ENCODE assay signal across 17 cellular contexts in the genomic region with DNA sequence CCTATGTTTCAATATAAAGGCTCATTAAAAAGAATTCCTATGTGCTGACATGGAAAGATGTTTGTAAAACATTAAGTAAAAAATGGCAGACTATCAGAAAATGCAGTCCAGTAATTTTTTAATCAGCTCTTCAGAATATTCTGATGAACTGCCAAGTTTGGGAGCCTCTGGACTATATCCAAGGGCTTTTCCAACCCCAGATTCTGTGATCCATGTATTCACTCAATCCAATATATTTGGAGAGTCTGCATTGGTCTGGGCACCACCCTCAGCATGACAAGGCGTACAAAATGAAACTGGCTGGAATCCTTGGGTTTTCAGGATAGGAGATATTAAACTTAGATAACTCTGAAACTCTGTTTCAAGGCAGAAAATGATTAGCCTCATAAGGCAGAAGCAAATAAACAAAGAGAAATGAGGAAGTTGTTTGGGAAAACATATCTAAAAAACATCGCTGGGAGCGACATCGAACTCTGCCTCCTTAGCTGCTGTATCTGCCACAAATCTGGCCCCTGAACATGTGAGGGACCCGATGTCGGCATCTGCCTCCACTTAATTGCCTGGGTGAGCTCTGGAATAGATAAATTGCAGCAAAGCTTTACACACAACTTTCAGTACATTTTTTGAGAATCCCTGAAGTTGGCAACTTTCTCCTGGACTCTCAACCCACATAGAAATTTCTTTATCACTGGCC. TPM values are rescaled to one million over a fixed set of nuclear protein-coding genes. Genes with fewer than 3 reads are reported as not detected.
DNase-seq lines count a peak whose midpoint lies in the region; ATAC-seq and TF ChIP-seq lines count a peak whose summit lies in the region.
"Had no signal": no experiment of that assay in that cellular context is flagged by ENCODE, and none has a peak within 500 bp of the region (broad histone marks: within the 10 kb centered on the region; RNA-seq: fewer than 3 reads in every experiment).

No MANE protein-coding gene starts in this region.

- H3K4me3 ChIP-seq in CD8-positive, alpha-beta memory T cell (ENCODE audit: low read length): no peak overlapping the region
- peak overlapping the region; percentile 20 to 32 for H3K4me3 ChIP-seq in Panc1 (ENCODE audit: low read depth in 2 of 2, low read length in 2 of 2)
- H3K4me3 ChIP-seq in parathyroid adenoma (ENCODE audit: low read depth, low read length): peak overlapping the region; percentile 45
- H3K4me3 ChIP-seq in esophagus squamous epithelium: peak overlapping the region in 2 of 4 donors; percentile 14 to 29
- H3K4me3 ChIP-seq: transverse colon had no signal

- H3K79me2 ChIP-seq in parathyroid adenoma: no peaks in the 10 kb centered on the region

- POLR2A ChIA-PET in CD8-positive, alpha-beta memory T cell (lab: Charles Lee): no interaction called here
- POLR2A ChIA-PET in Panc1 (lab: Charles Lee): interaction anchor here (0.6 kb wide), 1 partner anchor 35 kb away, joined by 4 read pairs; no protein-coding TSS in a partner anchor

- no peaks in the 10 kb centered on the region for H3K27me3 ChIP-seq in CD8-positive, alpha-beta memory T cell (ENCODE audit: insufficient read depth, low read length, poor library complexity, severe bottlenecking)
- H3K27me3 ChIP-seq in Panc1 (ENCODE audit: control insufficient read depth, insufficient read depth, low read length): no peaks in the 10 kb centered on the region
- H3K27me3 ChIP-seq in parathyroid adenoma (ENCODE audit: control insufficient read depth, insufficient read depth, low read length): no peaks in the 10 kb centered on the region
- H3K27me3 ChIP-seq in esophagus squamous epithelium: peaks cover 0 to 6% (median 0%) of the 10 kb centered on the region in 4 donors
- H3K27me3 ChIP-seq: transverse colon had no signal

- peak overlapping the region; percentile 80 for H2AFZ ChIP-seq in parathyroid adenoma

- no peak overlapping the region for H3K27ac Mint-ChIP-seq in CD8-positive, alpha-beta memory T cell
- no peak overlapping the region for H3K27ac Mint-ChIP-seq in stimulated activated effector memory CD8-positive, alpha-beta T cell treated with anti-CD3 and anti-CD28 coated beads, Interleukin-12 subunit alpha, Interleukin-12 subunit beta, amount 100 ng/mL, for 72 hours
- H3K27ac Mint-ChIP-seq: activated naive CD8-positive, alpha-beta T cell; CD4-positive, alpha-beta T cell; progenitor cell of endocrine pancreas had no signal

- no peaks in the 10 kb centered on the region for H3K36me3 Mint-ChIP-seq in CD8-positive, alpha-beta memory T cell
- no peaks in the 10 kb centered on the region for H3K36me3 Mint-ChIP-seq in stimulated activated effector memory CD8-positive, alpha-beta T cell treated with anti-CD3 and anti-CD28 coated beads, Interleukin-12 subunit alpha, Interleukin-12 subunit beta, amount 100 ng/mL, for 72 hours
- H3K36me3 Mint-ChIP-seq: activated naive CD8-positive, alpha-beta T cell had no signal

- no peaks in the 10 kb centered on the region for H3K36me3 ChIP-seq in CD8-positive, alpha-beta memory T cell (ENCODE audit: insufficient read depth, low read length)
- no peaks in the 10 kb centered on the region for H3K36me3 ChIP-seq in Panc1 (ENCODE audit: control insufficient read depth, insufficient read depth, low read length)
- H3K36me3 ChIP-seq in parathyroid adenoma (ENCODE audit: control insufficient read depth, insufficient read depth, low read length): no peaks in the 10 kb centered on the region
- H3K36me3 ChIP-seq in esophagus squamous epithelium: no peaks in the 10 kb centered on the region
- H3K36me3 ChIP-seq: transverse colon had no signal

- H3K4me3 Mint-ChIP-seq in CD8-positive, alpha-beta memory T cell: no peak overlapping the region
- no peak overlapping the region for H3K4me3 Mint-ChIP-seq in stimulated activated effector memory CD8-positive, alpha-beta T cell treated with anti-CD3 and anti-CD28 coated beads, Interleukin-12 subunit alpha, Interleukin-12 subunit beta, amount 100 ng/mL, for 72 hours
- H3K4me3 Mint-ChIP-seq: activated naive CD8-positive, alpha-beta T cell; CD4-positive, alpha-beta T cell had no signal

- CTCF ChIA-PET in CD8-positive, alpha-beta memory T cell (lab: Charles Lee): interaction anchor here (1.0 kb wide), 1 partner anchor 29 kb away, joined by 3 read pairs; no protein-coding TSS in a partner anchor
- CTCF ChIA-PET in Panc1 (lab: Charles Lee): no interaction called here

- intact Hi-C loops in Panc1 (cut with micrococcal nuclease; ENCODE audit: unreplicated experiment): no loop called here
- intact Hi-C loops in esophagus squamous epithelium (cut with DNase I): no loop called here

- H3K4me2 ChIP-seq in parathyroid adenoma (ENCODE audit: low read length): peak overlapping the region; percentile 68

- H3K27me3 Mint-ChIP-seq in CD8-positive, alpha-beta memory T cell: peaks cover 3 to 32% of the 10 kb centered on the region in 2 donors

- ATAC-seq in Panc1: peak; percentile 66
- ATAC-seq in stimulated activated effector memory CD8-positive, alpha-beta T cell treated with anti-CD3 and anti-CD28 coated beads, Interleukin-12 subunit alpha, Interleukin-12 subunit beta, amount 100 ng/mL, for 72 hours: no peak

- no peaks in the 10 kb centered on the region for H3K4me1 ChIP-seq in CD8-positive, alpha-beta memory T cell (ENCODE audit: insufficient read depth, low read length)
- H3K4me1 ChIP-seq in Panc1 (ENCODE audit: control insufficient read depth, insufficient read depth, low read length) (peaks cover 14% of the 10 kb centered on the region), parathyroid adenoma (peaks cover 17% of the 10 kb centered on the region), esophagus squamous epithelium (peaks cover 0 to 15% (median 0%) of the 10 kb centered on the region in 3 donors)

- H3K9me3 ChIP-seq in CD8-positive, alpha-beta memory T cell (ENCODE audit: low read length): no peaks in the 10 kb centered on the region
- no peaks in the 10 kb centered on the region for H3K9me3 ChIP-seq in Panc1 (ENCODE audit: control insufficient read depth, insufficient read depth, low read depth, low read length)
- no peaks in the 10 kb centered on the region for H3K9me3 ChIP-seq in parathyroid adenoma (ENCODE audit: control insufficient read depth, low read length)
- no peaks in the 10 kb centered on the region for H3K9me3 ChIP-seq in esophagus squamous epithelium
- H3K9me3 ChIP-seq: transverse colon had no signal

- no peaks in the 10 kb centered on the region for H3K4me1 Mint-ChIP-seq in CD8-positive, alpha-beta memory T cell
- no peaks in the 10 kb centered on the region for H3K4me1 Mint-ChIP-seq in stimulated activated effector memory CD8-positive, alpha-beta T cell treated with anti-CD3 and anti-CD28 coated beads, Interleukin-12 subunit alpha, Interleukin-12 subunit beta, amount 100 ng/mL, for 72 hours

- in situ Hi-C loops in Panc1 (cut with HindIII; ENCODE audit: low pct_unique_long_range_greater_than_20kb, low sequenced_read_pairs): no loop called here

- no peak for DNase-seq in CD8-positive, alpha-beta memory T cell
- DNase-seq in Panc1 (ENCODE audit: low read depth, low spot score) (no peak), erythroblast (lab: John Stamatoyannopoulos, UW) (peak; percentile 63 to 75), activated T-cell treated with anti-CD3 and anti-CD28 coated beads for 4 hours (no peak), esophagus squamous epithelium (lab: John Stamatoyannopoulos, UW) (no peak), NCI-H2171 (lab: John Stamatoyannopoulos, UW) (no peak)
- no peak for DNase-seq in stimulated activated effector memory CD8-positive, alpha-beta T cell treated with anti-CD3 and anti-CD28 coated beads, Interleukin-12 subunit alpha, Interleukin-12 subunit beta, amount 100 ng/mL, for 72 hours (ENCODE audit: low spot score in 2 of 2)
- DNase-seq: CD4-positive, alpha-beta T cell; central memory CD4-positive, alpha-beta T cell; EL; transverse colon had no signal

- TF ChIP-seq CTCF in Panc1 (IDR thresholded peaks at IDR 0.05): no peak
- no peak for TF ChIP-seq CTCF in parathyroid adenoma (IDR thresholded peaks at IDR 0.05)
- no peak for TF ChIP-seq CTCF in esophagus squamous epithelium (IDR thresholded peaks at IDR 0.05)

- no peak overlapping the region for H3K9ac ChIP-seq in parathyroid adenoma

- no peak for TF ChIP-seq POLR2A in erythroblast (IDR thresholded peaks at IDR 0.05; ENCODE audit: low read length)
- TF ChIP-seq POLR2A in esophagus squamous epithelium (IDR thresholded peaks at IDR 0.05): no peak

- BruUV-seq in Panc1 (replicated peaks; lab: Mats Ljungman, UMichigan): no TSS peak

- no peaks in the 10 kb centered on the region for H3K9me3 Mint-ChIP-seq in CD8-positive, alpha-beta memory T cell
- no peaks in the 10 kb centered on the region for H3K9me3 Mint-ChIP-seq in stimulated activated effector memory CD8-positive, alpha-beta T cell treated with anti-CD3 and anti-CD28 coated beads, Interleukin-12 subunit alpha, Interleukin-12 subunit beta, amount 100 ng/mL, for 72 hours
- H3K9me3 Mint-ChIP-seq: CD4-positive, alpha-beta T cell had no signal

- WGBS in esophagus squamous epithelium, 2 donors: 63 to 77% methylated on average over 6 of the region's 6 CpGs

- peak overlapping the region; percentile 31 for H3K27ac ChIP-seq in CD8-positive, alpha-beta memory T cell (ENCODE audit: low read depth, low read length)
- H3K27ac ChIP-seq in Panc1 (ENCODE audit: low read length): peak overlapping the region; percentile 91
- H3K27ac ChIP-seq in parathyroid adenoma: peak overlapping the region; percentile 87
- H3K27ac ChIP-seq in esophagus squamous epithelium: no peak overlapping the region

RNA-seq across cellular contexts. Expression of a gene that starts 14.4 kb away (rescaled TPM):
- total RNA-seq in CD8-positive, alpha-beta memory T cell: not detected
- not detected for polyA plus RNA-seq in CD8-positive, alpha-beta memory T cell
- total RNA-seq in Panc1 (2021; ENCODE audit: unreplicated experiment): 0.33 TPM
- 0.15 TPM for polyA plus RNA-seq in Panc1 (2012; ENCODE audit: insufficient read length)
- total RNA-seq in esophagus squamous epithelium: 1 to 10 TPM in 2 of 4 donors, under 1 TPM in 2; 0.04 to 3.8 (median 2.2) TPM
- total RNA-seq: CD4-positive, alpha-beta T cell; HT-29; mononuclear cell; OCI-LY7 had no signal

RNA-seq across cellular contexts. Expression of a gene that starts 30.4 kb away (rescaled TPM):
- total RNA-seq in CD8-positive, alpha-beta memory T cell: 10 to 100 TPM in 1 of 2 experiments, 1 to 10 TPM in 1; 9.7 to 10.2 TPM
- polyA plus RNA-seq in CD8-positive, alpha-beta memory T cell: 4.6 TPM
- total RNA-seq in Panc1 (2021; ENCODE audit: unreplicated experiment) (111 TPM), esophagus squamous epithelium (10 to 100 TPM in 3 of 4 donors, 1 to 10 TPM in 1; 6.3 to 46.3 (median 29.6) TPM)
- polyA plus RNA-seq in Panc1 (2012; ENCODE audit: insufficient read length): 33.9 TPM

Comparison
In these comparisons a context has a peak if more than half of its experiments do, and no peak if none do; other contexts are left out.
1. DNase-seq: peak in erythroblast (2 of 2); none in CD8-positive, alpha-beta memory T cell (0 of 5), Panc1 (single experiment), activated T-cell treated with anti-CD3 and anti-CD28 coated beads for 4 hours (single experiment), stimulated activated effector memory CD8-positive, alpha-beta T cell treated with anti-CD3 and anti-CD28 coated beads, Interleukin-12 subunit alpha, Interleukin-12 subunit beta, amount 100 ng/mL, for 72 hours (0 of 2), esophagus squamous epithelium (single experiment) and NCI-H2171 (single experiment).
2. H3K27ac ChIP-seq: peak in CD8-positive, alpha-beta memory T cell (single experiment), Panc1 (single experiment) and parathyroid adenoma (single experiment); none in esophagus squamous epithelium (0 of 4).